Comparison of ENCODE assay signal across 8 cellular contexts in genomic region chr7:21428642-21428941, GRCh38. TPM values are rescaled to one million over a fixed set of nuclear protein-coding genes. Genes with fewer than 3 reads are reported as not detected.
DNase-seq lines count a peak whose midpoint lies in the region; ATAC-seq, FAIRE-seq and TF ChIP-seq lines count a peak whose summit lies in the region.

No MANE protein-coding gene starts in this region.

- no peak for TF ChIP-seq POLR2A in GM12891 (IDR thresholded peaks at IDR 0.05; ENCODE audit: low read depth, low read length)

- CTCF ChIA-PET in activated B cell treated with CpG ODN at 0.5 μM for 24 hours (lab: Charles Lee): no interaction called here

- POLR2A ChIA-PET in activated B cell treated with CpG ODN at 0.5 μM for 24 hours (lab: Charles Lee): interaction anchor here (1.4 kb wide), 1 partner anchor 76 kb away, joined by 3 read pairs; no protein-coding TSS in a partner anchor

- TF ChIP-seq CTCF in activated B cell treated with CpG ODN at 0.5 μM for 24 hours (IDR thresholded peaks at IDR 0.05) (no peak), glutamatergic neuron (IDR thresholded peaks at IDR 0.05; ENCODE audit: partially characterized antibody, unreplicated experiment) (no peak)

- H3K27me3 Mint-ChIP-seq in activated B cell treated with CpG ODN at 0.5 μM for 24 hours: no peaks in the 10 kb centered on the region
- H3K27me3 Mint-ChIP-seq in glutamatergic neuron (ENCODE audit: unreplicated experiment): peaks cover 6% of the 10 kb centered on the region

- FAIRE-seq in GM12891 (lab: Jason Lieb, UNC): no peak

- H3K4me3 Mint-ChIP-seq in activated B cell treated with CpG ODN at 0.5 μM for 24 hours (peak overlapping the region; percentile 97), glutamatergic neuron (ENCODE audit: unreplicated experiment) (peak overlapping the region; percentile 100)

- H3K9me3 Mint-ChIP-seq in activated B cell treated with CpG ODN at 0.5 μM for 24 hours: no peaks in the 10 kb centered on the region
- peaks cover 6% of the 10 kb centered on the region for H3K9me3 Mint-ChIP-seq in glutamatergic neuron (ENCODE audit: unreplicated experiment)

- DNase-seq in H7 (no peak), activated B cell treated with CpG ODN at 0.5 μM for 24 hours (no peak), glutamatergic neuron (no peak), GM12891 (ENCODE audit: insufficient read length, low spot score) (no peak), NCI-H2029 treated with DMSO at 0.1 percent for 48 hours (lab: John Stamatoyannopoulos, UW) (no peak), DMS153 treated with DMSO at 0.1 percent for 48 hours (lab: John Stamatoyannopoulos, UW; ENCODE audit: unreplicated experiment) (no peak), MV-4-11 (lab: John Stamatoyannopoulos, UW) (no peak)

- intact Hi-C loops in activated B cell treated with CpG ODN at 0.5 μM for 24 hours (cut with micrococcal nuclease): loop anchor here (1.0 to 5.0 kb wide), 8 partner anchors 167 to 1984 kb away; partner anchors contain the start of genes HYCC1 and NUP42

- H3K9ac ChIP-seq in skeletal muscle tissue (ENCODE audit: low read depth in 1 of 3, low read length in 3 of 3): peak overlapping the region; percentile 57 to 77 (median 77)

- H3K4me1 ChIP-seq in skeletal muscle tissue (ENCODE audit: control insufficient read depth in 3 of 3, insufficient read depth in 3 of 3, low read length in 3 of 3): peaks cover 23 to 29% (median 25%) of the 10 kb centered on the region in 3 donors

- H3K27me3 ChIP-seq in H7 (ENCODE audit: control insufficient read depth, insufficient read depth, low read length): no peaks in the 10 kb centered on the region
- no peaks in the 10 kb centered on the region for H3K27me3 ChIP-seq in skeletal muscle tissue (ENCODE audit: control insufficient read depth in 3 of 3, insufficient read depth in 3 of 3, low read length in 3 of 3)

- H3K4me3 ChIP-seq in H7 (ENCODE audit: insufficient read depth, low read depth, low read length) (peak overlapping the region; percentile 58), skeletal muscle tissue (ENCODE audit: low read length in 3 of 3) (peak overlapping the region; percentile 75 to 79 (median 77))

- no peaks in the 10 kb centered on the region for H3K9me3 ChIP-seq in skeletal muscle tissue (ENCODE audit: control insufficient read depth in 3 of 3, low read length in 3 of 3)

- peak overlapping the region; percentile 98 for H3K27ac ChIP-seq in skeletal muscle tissue (ENCODE audit: low read depth, low read length)

- ATAC-seq in activated B cell treated with CpG ODN at 0.5 μM for 24 hours (ENCODE audit: low read depth): no peak

- H3K36me3 ChIP-seq in H7 (replicated peaks; ENCODE audit: control insufficient read depth, insufficient read depth, low read length) (peaks cover 7% of the 10 kb centered on the region), skeletal muscle tissue (ENCODE audit: control insufficient read depth in 3 of 3, insufficient read depth in 3 of 3, low read length in 3 of 3) (no peaks in the 10 kb centered on the region)

- H3K36me3 Mint-ChIP-seq in activated B cell treated with CpG ODN at 0.5 μM for 24 hours (ENCODE audit: low read depth): peaks cover 32% of the 10 kb centered on the region
- H3K36me3 Mint-ChIP-seq in glutamatergic neuron (ENCODE audit: unreplicated experiment): no peaks in the 10 kb centered on the region

- H3K4me1 Mint-ChIP-seq in activated B cell treated with CpG ODN at 0.5 μM for 24 hours (peaks cover 62% of the 10 kb centered on the region), glutamatergic neuron (ENCODE audit: low read depth, unreplicated experiment) (peaks cover 12% of the 10 kb centered on the region)

- peak overlapping the region; percentile 93 for H3K27ac Mint-ChIP-seq in activated B cell treated with CpG ODN at 0.5 μM for 24 hours
- H3K27ac Mint-ChIP-seq in glutamatergic neuron (ENCODE audit: unreplicated experiment): peak overlapping the region; percentile 99

TF ChIP-seq in GM12891, 5 proteins besides CTCF, POLR2A, EP300 and RAD21:
- TF ChIP-seq TAF1 (IDR thresholded peaks at IDR 0.05; ENCODE audit: low read depth, low read length) (no peak), POU2F2 (IDR thresholded peaks at IDR 0.05; ENCODE audit: low read depth, low read length) (no peak), PAX5 (IDR thresholded peaks at IDR 0.05; ENCODE audit: insufficient read depth, low read length, severe bottlenecking) (no peak), SPI1 (IDR thresholded peaks at IDR 0.05; ENCODE audit: low read depth, low read length) (no peak), POLR2AphosphoS5 (IDR thresholded peaks at IDR 0.05; ENCODE audit: low read depth, low read length) (no peak)

RNA-seq across cellular contexts. Expression of gene SP4, which starts 0.7 kb away (rescaled TPM):
- 21.2 and 26.3 TPM in 2 replicates for total RNA-seq in H7 (2014; rRNA removed; shearing (Covaris generic))
- 23.6 and 28.7 TPM in 2 replicates for total RNA-seq in activated B cell treated with CpG ODN at 0.5 μM for 24 hours
- total RNA-seq in glutamatergic neuron (ENCODE audit: unreplicated experiment): 13.2 TPM
- 8.9 TPM for total RNA-seq in skeletal muscle tissue
- 1.4 TPM for polyA plus RNA-seq in GM12891 (2012; ENCODE audit: low read depth, missing spikeins)
